Comparison of ENCODE assay signal across 17 cellular contexts in genomic region chr3:29382399-29382798, GRCh38.
DNase-seq lines count a peak whose midpoint lies in the region; ATAC-seq and TF ChIP-seq lines count a peak whose summit lies in the region.
"Had no signal": no experiment of that assay in that cellular context is flagged by ENCODE, and none has a peak within 500 bp of the region (broad histone marks: within the 10 kb centered on the region; RNA-seq: fewer than 3 reads in every experiment).

No MANE protein-coding gene starts in this region.

- no peak overlapping the region for H3K4ac ChIP-seq in mesenchymal stem cell (ENCODE audit: low read depth in 1 of 2, low read length in 2 of 2)

- H2AK5ac ChIP-seq in mesenchymal stem cell (ENCODE audit: low read length, severe bottlenecking), result no peak overlapping the region

- peaks cover 0 to 21% of the 10 kb centered on the region in 2 donors for H3K4me1 ChIP-seq in right atrium auricular region
- peaks cover 3% of the 10 kb centered on the region for H3K4me1 ChIP-seq in mesenchymal stem cell (ENCODE audit: control insufficient read depth, insufficient read depth, low read depth, low read length)
- no peaks in the 10 kb centered on the region for H3K4me1 ChIP-seq in right lobe of liver
- H3K4me1 ChIP-seq: A549, prostate gland had no signal

- H3K36me3 ChIP-seq in right atrium auricular region, result no peaks in the 10 kb centered on the region
- peaks cover 0 to 2% of the 10 kb centered on the region in 2 experiments for H3K36me3 ChIP-seq in mesenchymal stem cell (ENCODE audit: control insufficient read depth in 1 of 2, insufficient read depth in 2 of 2, low read depth in 1 of 2, low read length in 2 of 2)
- no peaks in the 10 kb centered on the region for H3K36me3 ChIP-seq in right lobe of liver
- H3K36me3 ChIP-seq: prostate gland, tibial nerve had no signal

- no peak overlapping the region for H4K8ac ChIP-seq in mesenchymal stem cell (ENCODE audit: low read length)

- H3K18ac ChIP-seq in mesenchymal stem cell (ENCODE audit: low read depth in 1 of 2, low read length in 2 of 2), result no peak overlapping the region

- TF ChIP-seq CTCF in right atrium auricular region (IDR thresholded peaks at IDR 0.05), result no peak
- no peak for TF ChIP-seq CTCF in right lobe of liver (IDR thresholded peaks at IDR 0.05)

- H3K4me2 ChIP-seq in mesenchymal stem cell (ENCODE audit: low read length, poor library complexity, severe bottlenecking), result no peak overlapping the region
- H3K4me2 ChIP-seq: A549 had no signal

- no peak overlapping the region for H4K91ac ChIP-seq in mesenchymal stem cell (ENCODE audit: low read length)

- H2BK5ac ChIP-seq in mesenchymal stem cell (ENCODE audit: low read depth, low read length, poor library complexity, severe bottlenecking), result no peak overlapping the region

- intact Hi-C loops in Right ventricle myocardium superior (cut with DNase I), result no loop called here
- intact Hi-C loops in right lobe of liver (cut with DNase I), result no loop called here

- DNase-seq in Right ventricle myocardium superior (no peak), right atrium auricular region (ENCODE audit: low spot score) (no peak), fibroblast of gingiva (ENCODE audit: low read depth) (peak; percentile 57), mesenchymal stem cell (no peak), right lobe of liver (no peak), NAMALWA (ENCODE audit: low spot score) (no peak), NCI-H1436 treated with DMSO at 0.1 percent for 48 hours (lab: John Stamatoyannopoulos, UW) (no peak)
- DNase-seq: activated CD8-positive, alpha-beta memory T cell treated with anti-CD3 and anti-CD28 coated beads for 24 hours; activated T-cell treated with anti-CD3 and anti-CD28 coated beads, Interleukin-2, amount 50 U/mL, for 72 hours; stimulated activated CD4-positive, alpha-beta T cell treated with anti-CD3 and anti-CD28 coated beads, Interleukin-15, amount 100 ng/mL, for 24 hours; stimulated activated naive B cell treated with anti-CD40 and anti-IgM and Interleukin-4, amounts not matched to agents 10 μg/mL and 1 μg/mL and 100 μg/mL, for 72 hours had no signal

- H2BK12ac ChIP-seq in mesenchymal stem cell (ENCODE audit: low read length in 2 of 2), result no peak overlapping the region

- H3K14ac ChIP-seq in mesenchymal stem cell (ENCODE audit: low read length in 2 of 2), result no peak overlapping the region

- no peak overlapping the region for H3K23ac ChIP-seq in mesenchymal stem cell (ENCODE audit: low read length in 2 of 2)

- no peaks in the 10 kb centered on the region for H3K27me3 ChIP-seq in right atrium auricular region
- H3K27me3 ChIP-seq in mesenchymal stem cell (ENCODE audit: control insufficient read depth in 1 of 2, insufficient read depth in 1 of 2, low read length in 2 of 2), result no peaks in the 10 kb centered on the region
- no peaks in the 10 kb centered on the region for H3K27me3 ChIP-seq in right lobe of liver
- H3K27me3 ChIP-seq: SJSA1, tibial nerve had no signal

- no peak overlapping the region for H2BK120ac ChIP-seq in mesenchymal stem cell (ENCODE audit: low read depth, low read length)

- H3K79me1 ChIP-seq in mesenchymal stem cell (replicated peaks; ENCODE audit: low read length, poor library complexity, severe bottlenecking), result peaks cover 11% of the 10 kb centered on the region

- peak; percentile 61 for ATAC-seq in Right ventricle myocardium superior (ENCODE audit: poor library complexity)
- no peak for ATAC-seq in right lobe of liver
- no peak for ATAC-seq in GM21528 (IDR thresholded peaks at IDR 0.05; ENCODE audit: low FRiP score, unreplicated experiment)
- ATAC-seq: A549; activated T-cell treated with anti-CD3 and anti-CD28 coated beads, Interleukin-2, amount 50 U/mL, for 72 hours; esophagus mucosa; stimulated activated naive B cell treated with anti-CD40 and anti-IgM and Interleukin-4, amounts not matched to agents 10 μg/mL and 1 μg/mL and 100 μg/mL, for 72 hours had no signal

- H2AFZ ChIP-seq in mesenchymal stem cell (ENCODE audit: low read depth, low read length), result no peak overlapping the region

- H3K4me3 ChIP-seq in right atrium auricular region, result no peak overlapping the region
- H3K4me3 ChIP-seq in mesenchymal stem cell (ENCODE audit: insufficient read depth in 1 of 2, low read depth in 1 of 2, low read length in 2 of 2), result no peak overlapping the region
- H3K4me3 ChIP-seq in right lobe of liver, result no peak overlapping the region
- H3K4me3 ChIP-seq: A549, prostate gland, SJSA1, tibial nerve had no signal

- no peak overlapping the region for H3K9ac ChIP-seq in mesenchymal stem cell (ENCODE audit: low read length)

- H3K27ac ChIP-seq in right atrium auricular region (peak overlapping the region in 1 of 2 donors; percentile 46), mesenchymal stem cell (ENCODE audit: low read length, poor library complexity, severe bottlenecking) (peak overlapping the region; percentile 81), right lobe of liver (no peak overlapping the region)
- H3K27ac ChIP-seq: A549, prostate gland, SJSA1 had no signal

- TF ChIP-seq POLR2A in right lobe of liver (IDR thresholded peaks at IDR 0.05), result no peak

- WGBS in mesenchymal stem cell, result 87% methylated on average over 5 of the region's 6 CpGs
- 66% methylated on average over 6 of the region's 6 CpGs for WGBS in right lobe of liver (ENCODE audit: insufficient coverage, low coverage, low lambda C conversion rate, missing lambda C conversion rate)

- H3K9me3 ChIP-seq in right atrium auricular region (no peaks in the 10 kb centered on the region), mesenchymal stem cell (ENCODE audit: control insufficient read depth, low read length) (peaks cover 3% of the 10 kb centered on the region), right lobe of liver (no peaks in the 10 kb centered on the region)
- H3K9me3 ChIP-seq: A549, prostate gland, SJSA1 had no signal

- H2BK15ac ChIP-seq in mesenchymal stem cell (ENCODE audit: low read depth, poor library complexity, severe bottlenecking), result no peak overlapping the region
